24 cellular contexts compared by ENCODE assay signal in the genomic region with DNA sequence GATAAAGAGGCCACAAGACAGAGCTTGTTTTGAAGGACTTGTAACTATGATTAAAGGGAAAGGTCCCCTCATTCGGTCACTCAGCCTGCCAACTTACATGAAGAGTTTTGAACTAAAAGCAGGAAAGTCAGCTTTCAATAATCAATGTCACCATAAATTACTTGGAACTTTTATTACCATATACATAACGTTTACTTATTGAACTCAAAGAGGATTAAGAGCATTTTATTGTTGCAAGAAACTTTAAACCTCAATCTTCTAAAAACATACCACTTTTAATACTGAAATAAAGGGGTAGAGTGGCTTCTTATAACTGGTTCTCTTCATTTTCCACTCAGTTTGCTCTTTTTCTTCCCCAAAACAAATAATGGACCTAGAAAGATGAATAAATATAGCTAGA.
"Had no signal": no experiment of that assay in that cellular context is flagged by ENCODE, and none has a peak within 500 bp of the region (broad histone marks: within the 10 kb centered on the region; RNA-seq: fewer than 3 reads in every experiment).

No MANE protein-coding gene starts in this region.

- ATAC-seq: gastrocnemius medialis; left lobe of liver; natural killer cell; sciatic nerve; stimulated activated effector memory CD8-positive, alpha-beta T cell treated with anti-CD3 and anti-CD28 coated beads, Interleukin-12 subunit alpha, Interleukin-12 subunit beta, amount 100 ng/mL, for 72 hours; upper lobe of right lung had no signal

- H3K36me3 ChIP-seq: gastrocnemius medialis, neural progenitor cell, upper lobe of right lung, uterus had no signal

- H3K4me3 Mint-ChIP-seq: natural killer cell; neural progenitor cell; stimulated activated effector memory CD8-positive, alpha-beta T cell treated with anti-CD3 and anti-CD28 coated beads, Interleukin-12 subunit alpha, Interleukin-12 subunit beta, amount 100 ng/mL, for 72 hours had no signal

- H3K27ac Mint-ChIP-seq: natural killer cell; neural progenitor cell; stimulated activated effector memory CD8-positive, alpha-beta T cell treated with anti-CD3 and anti-CD28 coated beads, Interleukin-12 subunit alpha, Interleukin-12 subunit beta, amount 100 ng/mL, for 72 hours had no signal

- H3K27ac ChIP-seq: gastrocnemius medialis, neural progenitor cell, parathyroid adenoma, upper lobe of right lung, uterus had no signal

- H3K36me3 Mint-ChIP-seq: natural killer cell; stimulated activated effector memory CD8-positive, alpha-beta T cell treated with anti-CD3 and anti-CD28 coated beads, Interleukin-12 subunit alpha, Interleukin-12 subunit beta, amount 100 ng/mL, for 72 hours had no signal

- H3K4me1 Mint-ChIP-seq: natural killer cell; stimulated activated effector memory CD8-positive, alpha-beta T cell treated with anti-CD3 and anti-CD28 coated beads, Interleukin-12 subunit alpha, Interleukin-12 subunit beta, amount 100 ng/mL, for 72 hours had no signal

- H3K9me3 Mint-ChIP-seq: natural killer cell; neural progenitor cell; stimulated activated effector memory CD8-positive, alpha-beta T cell treated with anti-CD3 and anti-CD28 coated beads, Interleukin-12 subunit alpha, Interleukin-12 subunit beta, amount 100 ng/mL, for 72 hours had no signal

- H3K27me3 ChIP-seq: dorsolateral prefrontal cortex, gastrocnemius medialis, neural progenitor cell, stomach, tibial nerve, upper lobe of right lung, uterus had no signal

- H3K4me1 ChIP-seq: parathyroid adenoma, uterus had no signal

- H3K9me3 ChIP-seq: gastrocnemius medialis, stomach, tibial nerve, upper lobe of right lung, uterus had no signal

- H3K4me3 ChIP-seq: dorsolateral prefrontal cortex, gastrocnemius medialis, lung, neural progenitor cell, stomach, tibial nerve, upper lobe of right lung, uterus had no signal

- DNase-seq: cerebellar nuclear complex; dorsolateral prefrontal cortex; effector CD4-positive, alpha-beta T cell; foreskin fibroblast; gastrocnemius medialis; head of caudate nucleus; kidney; mesenchymal stem cell; midbrain; natural killer cell; stimulated activated CD4-positive, alpha-beta T cell treated with anti-CD3 and anti-CD28 coated beads, Interleukin-2, amount 100 ng/mL, for 24 hours; stimulated activated CD4-positive, alpha-beta T cell treated with anti-CD3 and anti-CD28 coated beads, Interleukin-4, amount 100 ng/mL, for 24 hours; stimulated activated naive CD4-positive, alpha-beta T cell treated with Interleukin-2 at 50 U/mL for 16 hours; stomach; upper lobe of right lung; uterus had no signal

- H3K27me3 Mint-ChIP-seq: progenitor cell of endocrine pancreas had no signal
